Comparison of ENCODE assay signal across 8 cellular contexts in genomic region chrX:74383611-74384010, GRCh38. TPM values are rescaled to one million over a fixed set of nuclear protein-coding genes. Genes with fewer than 3 reads are reported as not detected.
DNase-seq lines count a peak whose midpoint lies in the region; ATAC-seq and TF ChIP-seq lines count a peak whose summit lies in the region.

No MANE protein-coding gene starts in this region.

- TF ChIP-seq EP300 in gastroesophageal sphincter (IDR thresholded peaks at IDR 0.05): no peak

- H3K27ac ChIP-seq in WERI-Rb-1: no peak overlapping the region
- no peak overlapping the region for H3K27ac ChIP-seq in gastroesophageal sphincter

- no peak overlapping the region for H3K27ac Mint-ChIP-seq in activated T-cell treated with anti-CD3 and anti-CD28 coated beads, Interleukin-2, amount 50 U/mL, for 24 hours
- no peak overlapping the region for H3K27ac Mint-ChIP-seq in progenitor cell of endocrine pancreas

- H3K36me3 ChIP-seq in WERI-Rb-1 (no peaks in the 10 kb centered on the region), gastroesophageal sphincter (no peaks in the 10 kb centered on the region)

- H3K4me1 ChIP-seq in gastroesophageal sphincter: no peaks in the 10 kb centered on the region

- intact Hi-C loops in lower leg skin (cut with DNase I; ENCODE audit: low total_unique reads): no loop called here

- TF ChIP-seq POLR2A in gastroesophageal sphincter (IDR thresholded peaks at IDR 0.05) (no peak), lower leg skin (IDR thresholded peaks at IDR 0.05) (no peak)

- no peak overlapping the region for H3K4me3 ChIP-seq in WERI-Rb-1 (ENCODE audit: low read depth, low read length)
- no peak overlapping the region for H3K4me3 ChIP-seq in gastroesophageal sphincter
- no peak overlapping the region for H3K4me3 ChIP-seq in lower leg skin (ENCODE audit: low read depth, poor library complexity, severe bottlenecking)

- H3K27me3 ChIP-seq in WERI-Rb-1 (ENCODE audit: insufficient read depth, low read depth, severe bottlenecking) (peaks cover 8% of the 10 kb centered on the region), gastroesophageal sphincter (no peaks in the 10 kb centered on the region)

- no peak overlapping the region for H3K4me3 Mint-ChIP-seq in activated T-cell treated with anti-CD3 and anti-CD28 coated beads, Interleukin-2, amount 50 U/mL, for 24 hours
- H3K4me3 Mint-ChIP-seq in progenitor cell of endocrine pancreas (ENCODE audit: low read depth): no peak overlapping the region

- H3K9me3 Mint-ChIP-seq in activated T-cell treated with anti-CD3 and anti-CD28 coated beads, Interleukin-2, amount 50 U/mL, for 24 hours: no peaks in the 10 kb centered on the region
- H3K9me3 Mint-ChIP-seq in progenitor cell of endocrine pancreas (ENCODE audit: low read depth): peaks cover 6% of the 10 kb centered on the region

- peak; percentile 6 for DNase-seq in activated T-cell treated with anti-CD3 and anti-CD28 coated beads for 48 hours (ENCODE audit: low read depth)
- DNase-seq in activated T-cell treated with anti-CD3 and anti-CD28 coated beads, Interleukin-2, amount 50 U/mL, for 24 hours: no peak
- peak; percentile 81 for DNase-seq in M059J (ENCODE audit: low read depth)
- peak; percentile 28 for DNase-seq in WERI-Rb-1
- no peak for DNase-seq in progenitor cell of endocrine pancreas (ENCODE audit: low spot score, unreplicated experiment)
- no peak for DNase-seq in lower leg skin (ENCODE audit: low spot score in 2 of 2)
- no peak for DNase-seq in activated CD4-positive, CD25-positive, alpha-beta regulatory T cell treated with anti-CD3 and anti-CD28 coated beads, Interleukin-2, amount 50 U/mL, for 72 hours

- no peaks in the 10 kb centered on the region for H3K36me3 Mint-ChIP-seq in activated T-cell treated with anti-CD3 and anti-CD28 coated beads, Interleukin-2, amount 50 U/mL, for 24 hours (ENCODE audit: low read depth)
- no peaks in the 10 kb centered on the region for H3K36me3 Mint-ChIP-seq in progenitor cell of endocrine pancreas (ENCODE audit: insufficient read depth)

- H3K4me1 Mint-ChIP-seq in activated T-cell treated with anti-CD3 and anti-CD28 coated beads, Interleukin-2, amount 50 U/mL, for 24 hours (ENCODE audit: low read depth): no peaks in the 10 kb centered on the region
- H3K4me1 Mint-ChIP-seq in progenitor cell of endocrine pancreas (ENCODE audit: low read depth): no peaks in the 10 kb centered on the region

- H3K27me3 Mint-ChIP-seq in activated T-cell treated with anti-CD3 and anti-CD28 coated beads, Interleukin-2, amount 50 U/mL, for 24 hours: peaks cover 51% of the 10 kb centered on the region
- H3K27me3 Mint-ChIP-seq in progenitor cell of endocrine pancreas: no peaks in the 10 kb centered on the region

- H3K9me3 ChIP-seq in WERI-Rb-1 (ENCODE audit: severe bottlenecking) (no peaks in the 10 kb centered on the region), gastroesophageal sphincter (no peaks in the 10 kb centered on the region)

- WGBS in gastroesophageal sphincter (ENCODE audit: low coverage in 1 of 2), 2 donors: 31% methylated on average over 2 of the region's 2 CpGs; no CpG with 5 or more reads in 1 of the 2 donors
- WGBS in lower leg skin, 2 donors: 45% methylated on average over 2 of the region's 2 CpGs

- no peak for ATAC-seq in gastroesophageal sphincter

- TF ChIP-seq CTCF in WERI-Rb-1 (IDR thresholded peaks at IDR 0.05; ENCODE audit: low read depth, low read length) (peak; percentile 59), gastroesophageal sphincter (IDR thresholded peaks at IDR 0.05) (peak; percentile 15 to 56 (median 32)), progenitor cell of endocrine pancreas (IDR thresholded peaks at IDR 0.05; ENCODE audit: unreplicated experiment) (peak; percentile 45), lower leg skin (IDR thresholded peaks at IDR 0.05) (no peak)

RNA-seq across cellular contexts. Expression of gene SLC16A2, which starts 37.7 kb away (rescaled TPM):
- 56.5 and 78.7 TPM in 2 replicates for total RNA-seq in M059J (2014; rRNA removed; shearing (Covaris generic))
- total RNA-seq in gastroesophageal sphincter (10 to 100 TPM in 1 of 4 donors, 1 to 10 TPM in 3; 6.4 to 12.1 (median 9.4) TPM), progenitor cell of endocrine pancreas (9.0 and 11.1 TPM in 2 replicates), lower leg skin (1 to 10 TPM; 2.7 to 4.3 (median 3.2) TPM)

Comparison
In these comparisons a context has a peak if more than half of its experiments do, and no peak if none do; other contexts are left out.
1. DNase-seq: peak in activated T-cell treated with anti-CD3 and anti-CD28 coated beads for 48 hours (single experiment), M059J (single experiment) and WERI-Rb-1 (single experiment); none in activated T-cell treated with anti-CD3 and anti-CD28 coated beads, Interleukin-2, amount 50 U/mL, for 24 hours (single experiment), progenitor cell of endocrine pancreas (single experiment), lower leg skin (0 of 2) and activated CD4-positive, CD25-positive, alpha-beta regulatory T cell treated with anti-CD3 and anti-CD28 coated beads, Interleukin-2, amount 50 U/mL, for 72 hours (single experiment).
2. CTCF ChIP-seq: peak in WERI-Rb-1 (single experiment), gastroesophageal sphincter (4 of 4) and progenitor cell of endocrine pancreas (single experiment); none in lower leg skin (0 of 3).